ENCODE assay signal across 18 cellular contexts in genomic region chr2:108923019-108923700, GRCh38.
DNase-seq lines count a peak whose midpoint lies in the region; ATAC-seq and TF ChIP-seq lines count a peak whose summit lies in the region.
"Had no signal": no experiment of that assay in that cellular context is flagged by ENCODE, and none has a peak within 500 bp of the region (broad histone marks: within the 10 kb centered on the region; RNA-seq: fewer than 3 reads in every experiment).

No MANE protein-coding gene starts in this region.

- no peaks in the 10 kb centered on the region for H3K9me2 ChIP-seq in PC-3 (replicated peaks; ENCODE audit: low read length)

- H3F3A ChIP-seq in PC-3 (ENCODE audit: low read length, unreplicated experiment), result no peaks in the 10 kb centered on the region

- WGBS in esophagus, 2 donors, result 49 to 55% methylated on average over 12 of the region's 12 CpGs
- 56% methylated on average over 12 of the region's 12 CpGs for WGBS in prostate gland

- CTCF ChIA-PET in PC-3 (lab: Charles Lee), result no interaction called here

- peak overlapping the region; percentile 63 for H2AFZ ChIP-seq in PC-3 (ENCODE audit: low read length)

- no peaks in the 10 kb centered on the region for H3K27me3 ChIP-seq in PC-3 (ENCODE audit: low read length)
- no peaks in the 10 kb centered on the region for H3K27me3 ChIP-seq in esophagus (ENCODE audit: control insufficient read depth in 1 of 2, insufficient read depth in 2 of 2, low read length in 2 of 2)
- no peaks in the 10 kb centered on the region for H3K27me3 ChIP-seq in prostate gland (replicated peaks; ENCODE audit: insufficient read depth)
- H3K27me3 ChIP-seq: body of pancreas, upper lobe of left lung had no signal

- intact Hi-C loops in PC-3 (cut with micrococcal nuclease) (loop anchor here (10.0 kb wide), 2 partner anchors 68 to 202 kb away; partner anchors contain the start of gene SH3RF3), prostate gland (cut with DNase I) (loop anchor here (10.0 kb wide), 1 partner anchor 572 kb away; no protein-coding TSS in a partner anchor)

- no peak for TF ChIP-seq CTCF in PC-3 (conservative IDR thresholded peaks at IDR 0.05; ENCODE audit: low read depth, low read length)
- TF ChIP-seq CTCF in prostate gland (IDR thresholded peaks at IDR 0.05), result no peak

- peak; percentile 78 for ATAC-seq in PC-3
- ATAC-seq in HG03520 (IDR thresholded peaks at IDR 0.05; ENCODE audit: unreplicated experiment), result no peak
- no peak for ATAC-seq in GM21825 (IDR thresholded peaks at IDR 0.05; ENCODE audit: unreplicated experiment)
- ATAC-seq: activated CD4-positive, CD25-positive, alpha-beta regulatory T cell treated with anti-CD3 and anti-CD28 coated beads, Interleukin-2, amount 50 U/mL, for 24 hours; body of pancreas; left ventricle myocardium superior; stimulated activated effector memory CD8-positive, alpha-beta T cell treated with anti-CD3 and anti-CD28 coated beads, Interleukin-12 subunit alpha, Interleukin-12 subunit beta, amount 100 ng/mL, for 72 hours had no signal

- peak overlapping the region; percentile 74 for H3K4me2 ChIP-seq in PC-3 (ENCODE audit: low read length)

- H3K9ac ChIP-seq in PC-3 (ENCODE audit: low read length), result no peak overlapping the region

- no peaks in the 10 kb centered on the region for H3K79me2 ChIP-seq in PC-3 (ENCODE audit: low read length)

- DNase-seq in LoVo (ENCODE audit: low spot score), result peak; percentile 68
- peak; percentile 91 for DNase-seq in PC-3
- DNase-seq in prostate gland (ENCODE audit: low spot score), result peak; percentile 85
- no peak for DNase-seq in activated naive CD4-positive, alpha-beta T cell treated with anti-CD3 and anti-CD28 coated beads, Interleukin-2, amount 50 U/mL, for 16 hours
- DNase-seq in hypothalamus (lab: John Stamatoyannopoulos, UW), result no peak
- DNase-seq: activated CD8-positive, alpha-beta memory T cell treated with anti-CD3 and anti-CD28 coated beads, Interleukin-2, amount 50 U/mL, for 4 hours; activated naive CD4-positive, alpha-beta T cell; body of pancreas; left ventricle myocardium superior; naive B cell; NCI-H2227 treated with DMSO at 0.1 percent for 48 hours; T-helper 2 cell; upper lobe of left lung had no signal

- peak overlapping the region; percentile 72 for H3K27ac ChIP-seq in PC-3 (ENCODE audit: low read length)
- H3K27ac ChIP-seq in esophagus (ENCODE audit: low read depth in 2 of 2, low read length in 1 of 2), result peak overlapping the region; percentile 97
- no peak overlapping the region for H3K27ac ChIP-seq in prostate gland
- H3K27ac ChIP-seq: body of pancreas, upper lobe of left lung had no signal

- H4K20me1 ChIP-seq in PC-3 (ENCODE audit: low read length), result no peaks in the 10 kb centered on the region

- POLR2A ChIA-PET in PC-3 (lab: Charles Lee; ENCODE audit: unreplicated experiment), result no interaction called here

- H3K9me3 ChIP-seq in PC-3 (ENCODE audit: low read length) (no peaks in the 10 kb centered on the region), esophagus (ENCODE audit: control insufficient read depth in 2 of 2, insufficient read depth in 1 of 2, low read depth in 1 of 2, low read length in 1 of 2) (no peaks in the 10 kb centered on the region), prostate gland (no peaks in the 10 kb centered on the region)
- H3K9me3 ChIP-seq: body of pancreas, upper lobe of left lung had no signal

- H3K36me3 ChIP-seq in PC-3 (ENCODE audit: low read depth, low read length) (no peaks in the 10 kb centered on the region), esophagus (ENCODE audit: control insufficient read depth in 2 of 2, insufficient read depth in 2 of 2, low read length in 1 of 2) (peaks cover 0 to 3% of the 10 kb centered on the region in 2 donors), prostate gland (no peaks in the 10 kb centered on the region)
- H3K36me3 ChIP-seq: upper lobe of left lung had no signal

- H3K4me3 ChIP-seq in PC-3 (ENCODE audit: low read length), result no peak overlapping the region
- no peak overlapping the region for H3K4me3 ChIP-seq in esophagus (ENCODE audit: low read depth in 1 of 2, low read length in 2 of 2)
- no peak overlapping the region for H3K4me3 ChIP-seq in prostate gland
- H3K4me3 ChIP-seq: body of pancreas, upper lobe of left lung had no signal

- peaks cover 31% of the 10 kb centered on the region for H3K4me1 ChIP-seq in PC-3 (ENCODE audit: insufficient read depth, low read length)
- H3K4me1 ChIP-seq in esophagus (ENCODE audit: control insufficient read depth in 2 of 2, insufficient read depth in 2 of 2, low read length in 1 of 2), result peaks cover 10 to 44% of the 10 kb centered on the region in 2 donors
- no peaks in the 10 kb centered on the region for H3K4me1 ChIP-seq in prostate gland (replicated peaks)
- H3K4me1 ChIP-seq: body of pancreas, upper lobe of left lung had no signal

- no peak for TF ChIP-seq POLR2A in prostate gland (IDR thresholded peaks at IDR 0.05)

- no TSS peak for BruUV-seq in PC-3 (replicated peaks; lab: Mats Ljungman, UMichigan)

Comparison
In these comparisons a context has a peak if more than half of its experiments do, and no peak if none do; other contexts are left out.
1. DNase-seq: peak in LoVo (single experiment), PC-3 (single experiment) and prostate gland (single experiment); none in activated naive CD4-positive, alpha-beta T cell treated with anti-CD3 and anti-CD28 coated beads, Interleukin-2, amount 50 U/mL, for 16 hours (single experiment) and hypothalamus (0 of 51).
2. H3K27ac ChIP-seq: peak in PC-3 (single experiment) and esophagus (2 of 2); none in prostate gland (0 of 2).